ENCODE assay signal across 8 cellular contexts in the genomic region with DNA sequence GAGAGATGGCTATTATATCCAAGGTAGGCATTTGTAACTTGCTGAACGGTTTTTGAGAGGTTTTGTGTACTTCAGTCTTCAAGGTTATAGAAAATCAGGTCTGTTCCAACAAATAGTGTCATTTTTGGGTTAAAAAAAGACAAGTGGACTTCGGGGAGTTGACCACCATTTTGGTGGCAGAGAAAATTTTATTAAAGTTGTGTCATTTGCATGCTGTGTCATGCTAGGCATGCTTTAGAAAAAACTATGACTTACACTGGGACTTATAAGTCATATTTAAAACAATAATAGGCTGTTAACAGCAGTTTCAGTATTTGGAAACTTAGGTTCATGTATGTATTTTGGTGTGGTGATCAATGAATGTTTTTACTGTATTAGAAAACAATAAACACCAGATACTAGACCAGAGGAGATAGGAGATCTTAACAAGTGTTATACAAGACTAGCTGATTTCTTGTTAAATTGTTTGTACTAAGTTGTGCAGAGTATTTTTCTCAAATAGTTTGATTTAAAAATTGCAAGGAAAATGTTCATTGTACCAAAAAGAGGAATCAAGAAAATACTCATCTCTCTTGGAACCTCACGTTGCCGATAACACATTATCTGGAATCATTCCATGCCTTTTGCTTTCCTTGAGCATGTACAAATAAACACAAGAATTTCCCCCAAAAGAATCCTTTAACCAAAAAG. TPM values are rescaled to one million over a fixed set of nuclear protein-coding genes. Genes with fewer than 3 reads are reported as not detected.
A peak's percentile ranks its signal among the peaks of the same experiment; 100 is the strongest.
DNase-seq lines count a peak whose midpoint lies in the region; ATAC-seq and TF ChIP-seq lines count a peak whose summit lies in the region.

No MANE protein-coding gene starts in this region.

- peak overlapping the region; percentile 94 for H3K4me3 Mint-ChIP-seq in CD8-positive, alpha-beta T cell
- peak overlapping the region; percentile 97 for H3K4me3 Mint-ChIP-seq in endodermal cell

- H3K36me3 ChIP-seq in CD8-positive, alpha-beta T cell (ENCODE audit: insufficient read depth, low read length), result peaks cover 21% of the 10 kb centered on the region
- H3K36me3 ChIP-seq in NT2/D1 (ENCODE audit: insufficient read depth, insufficient read length, low read length), result peaks cover 51% of the 10 kb centered on the region
- H3K36me3 ChIP-seq in endodermal cell (ENCODE audit: control insufficient read depth, insufficient read depth, low read length), result peaks cover 53% of the 10 kb centered on the region
- peaks cover 29 to 56% of the 10 kb centered on the region in 2 donors for H3K36me3 ChIP-seq in neuronal stem cell (replicated peaks in 1 of 2; ENCODE audit: control insufficient read depth in 2 of 2, insufficient read depth in 2 of 2, low read length in 2 of 2)

- no peak for DNase-seq in CD8-positive, alpha-beta T cell
- DNase-seq in NT2/D1 (ENCODE audit: low read depth, low spot score) (no peak), endodermal cell (no peak), neuronal stem cell (ENCODE audit: low spot score) (no peak), SKM-1 treated with dmso at 0.1 percent for 144 hours (lab: John Stamatoyannopoulos, UW; ENCODE audit: unreplicated experiment) (no peak), kidney glomerular epithelial cell (lab: John Stamatoyannopoulos, UW) (no peak), NCI-H524 (lab: John Stamatoyannopoulos, UW) (no peak)
- DNase-seq in NK-92 treated with Interleukin-12 subunit alpha and Interleukin-12 subunit beta, amount 100 ng/mL, for 24 hours (lab: John Stamatoyannopoulos, UW), result no peak

- H2AFZ ChIP-seq in neuronal stem cell (ENCODE audit: low read length), result no peak overlapping the region

- peaks cover 41% of the 10 kb centered on the region for H3K4me1 ChIP-seq in CD8-positive, alpha-beta T cell (ENCODE audit: insufficient read depth, low read length)
- H3K4me1 ChIP-seq in NT2/D1 (ENCODE audit: insufficient read depth, insufficient read length), result no peaks in the 10 kb centered on the region
- H3K4me1 ChIP-seq in endodermal cell (ENCODE audit: control insufficient read depth, insufficient read depth, low read length), result peaks cover 3% of the 10 kb centered on the region
- peaks cover 3 to 14% of the 10 kb centered on the region in 2 donors for H3K4me1 ChIP-seq in neuronal stem cell (ENCODE audit: control insufficient read depth in 2 of 2, insufficient read depth in 1 of 2, low read depth in 1 of 2, low read length in 2 of 2)

- H4K91ac ChIP-seq in neuronal stem cell (ENCODE audit: low read depth, low read length, poor library complexity), result no peak overlapping the region

- 21 to 57% methylated on average over 2 to 4 of the region's 4 CpGs for WGBS in endodermal cell (ENCODE audit: insufficient coverage in 1 of 2, insufficient read length in 1 of 2), 2 experiments
- no CpG with 5 or more reads among the region's 4 CpGs for WGBS in neuronal stem cell (ENCODE audit: extremely low coverage in 2 of 2, insufficient read length in 2 of 2, insufficient replicate concordance in 1 of 2), 2 donors

- H2BK5ac ChIP-seq in neuronal stem cell (ENCODE audit: low read length), result no peak overlapping the region

- no peak overlapping the region for H2BK15ac ChIP-seq in neuronal stem cell (ENCODE audit: low read length)

- H3K27me3 Mint-ChIP-seq in CD8-positive, alpha-beta T cell (ENCODE audit: low read depth), result no peaks in the 10 kb centered on the region
- peaks cover 2% of the 10 kb centered on the region for H3K27me3 Mint-ChIP-seq in endodermal cell (ENCODE audit: insufficient read depth)

- POLR2A ChIA-PET in CD8-positive, alpha-beta T cell (lab: Charles Lee), result no interaction called here

- peaks cover 2% of the 10 kb centered on the region for H3K79me1 ChIP-seq in neuronal stem cell (ENCODE audit: low read depth, low read length)

- no peak overlapping the region for H3K23ac ChIP-seq in neuronal stem cell (ENCODE audit: low read depth, low read length, poor library complexity)

- intact Hi-C loops in CD8-positive, alpha-beta T cell (cut with DNase I, micrococcal nuclease), result loop anchor here in 1 of 2 experiments (2.0 to 5.0 kb wide), 2 partner anchors 838 to 1074 kb away; partner anchors contain the start of genes EP400 and SFSWAP

- ATAC-seq in CD8-positive, alpha-beta T cell, result no peak

- TF ChIP-seq CTCF in CD8-positive, alpha-beta T cell (IDR thresholded peaks at IDR 0.05), result no peak
- no peak for TF ChIP-seq CTCF in endodermal cell (conservative IDR thresholded peaks at IDR 0.05)

- H3K4me1 Mint-ChIP-seq in CD8-positive, alpha-beta T cell (ENCODE audit: low read depth), result peaks cover 59% of the 10 kb centered on the region
- H3K4me1 Mint-ChIP-seq in endodermal cell, result peaks cover 35% of the 10 kb centered on the region

- H2AK5ac ChIP-seq in neuronal stem cell (ENCODE audit: low read depth, low read length), result no peak overlapping the region

- no peaks in the 10 kb centered on the region for H3K9me3 Mint-ChIP-seq in CD8-positive, alpha-beta T cell
- H3K9me3 Mint-ChIP-seq in endodermal cell, result no peaks in the 10 kb centered on the region

- H3K4me2 ChIP-seq in neuronal stem cell (ENCODE audit: insufficient read depth, low read length, poor library complexity, severe bottlenecking), result peak overlapping the region; percentile 68

- H2BK120ac ChIP-seq in neuronal stem cell (ENCODE audit: low read depth, low read length), result no peak overlapping the region

- no peaks in the 10 kb centered on the region for H3K9me3 ChIP-seq in CD8-positive, alpha-beta T cell (ENCODE audit: low read length)
- H3K9me3 ChIP-seq in NT2/D1 (ENCODE audit: insufficient read depth, low read length), result no peaks in the 10 kb centered on the region
- no peaks in the 10 kb centered on the region for H3K9me3 ChIP-seq in endodermal cell (ENCODE audit: control insufficient read depth, low read length)
- no peaks in the 10 kb centered on the region for H3K9me3 ChIP-seq in neuronal stem cell (replicated peaks in 1 of 2; ENCODE audit: control insufficient read depth in 2 of 2, insufficient read depth in 1 of 2, low read depth in 1 of 2, low read length in 2 of 2)

- H3K27me3 ChIP-seq in CD8-positive, alpha-beta T cell (ENCODE audit: insufficient read depth, low read length), result no peaks in the 10 kb centered on the region
- H3K27me3 ChIP-seq in NT2/D1 (ENCODE audit: insufficient read depth, insufficient read length), result no peaks in the 10 kb centered on the region
- H3K27me3 ChIP-seq in endodermal cell (ENCODE audit: control insufficient read depth, insufficient read depth, low read length, poor library complexity, severe bottlenecking), result no peaks in the 10 kb centered on the region
- H3K27me3 ChIP-seq in neuronal stem cell (ENCODE audit: control insufficient read depth in 3 of 3, insufficient read depth in 3 of 3, low read depth in 1 of 3, low read length in 3 of 3), result no peaks in the 10 kb centered on the region

- H3K36me3 Mint-ChIP-seq in CD8-positive, alpha-beta T cell, result peaks cover 52% of the 10 kb centered on the region
- peaks cover 45% of the 10 kb centered on the region for H3K36me3 Mint-ChIP-seq in endodermal cell (ENCODE audit: low read depth)

- H3K9ac ChIP-seq in NT2/D1 (ENCODE audit: insufficient read length, low read depth), result peak overlapping the region; percentile 97
- peak overlapping the region; percentile 80 for H3K9ac ChIP-seq in endodermal cell (ENCODE audit: extremely low read depth, low read length, poor library complexity, severe bottlenecking)
- H3K9ac ChIP-seq in neuronal stem cell (ENCODE audit: low read depth, low read length, poor library complexity), result no peak overlapping the region

- H3K4ac ChIP-seq in neuronal stem cell (ENCODE audit: low read length), result no peak overlapping the region

- H2BK12ac ChIP-seq in neuronal stem cell (ENCODE audit: low read length), result no peak overlapping the region

- H3K4me3 ChIP-seq in CD8-positive, alpha-beta T cell (ENCODE audit: low read depth, low read length), result peak overlapping the region; percentile 45
- H3K4me3 ChIP-seq in NT2/D1 (ENCODE audit: insufficient read length, low read depth) (peak overlapping the region; percentile 92), endodermal cell (ENCODE audit: low read length) (peak overlapping the region; percentile 95), neuronal stem cell (ENCODE audit: low read length in 2 of 2) (peak overlapping the region; percentile 70 to 99)

- no peak overlapping the region for H4K8ac ChIP-seq in neuronal stem cell (ENCODE audit: low read depth, low read length)

- H3K27ac ChIP-seq in CD8-positive, alpha-beta T cell (ENCODE audit: low read depth, low read length), result peak overlapping the region; percentile 53
- H3K27ac ChIP-seq in endodermal cell (ENCODE audit: low read depth, low read length), result no peak overlapping the region
- no peak overlapping the region for H3K27ac ChIP-seq in neuronal stem cell (replicated peaks; ENCODE audit: low read length)

- peak overlapping the region; percentile 95 for H3K27ac Mint-ChIP-seq in CD8-positive, alpha-beta T cell
- peak overlapping the region; percentile 97 for H3K27ac Mint-ChIP-seq in endodermal cell

- no peak overlapping the region for H3K18ac ChIP-seq in neuronal stem cell (ENCODE audit: low read length)

- H3K14ac ChIP-seq in neuronal stem cell (ENCODE audit: low read length), result no peak overlapping the region

- CTCF ChIA-PET in CD8-positive, alpha-beta T cell (lab: Charles Lee), result interaction anchor here (1.4 kb wide), 1 partner anchor 47 kb away, joined by 5 read pairs; no protein-coding TSS in a partner anchor

RNA-seq across cellular contexts. Expression of gene RAN, which starts 1.4 kb away (rescaled TPM):
- total RNA-seq in CD8-positive, alpha-beta T cell, result 100 to 1,000 TPM; 342 to 352 TPM
- total RNA-seq in endodermal cell, result 1,000 to 10,000 TPM; 1,323 to 1,383 TPM
- polyA plus RNA-seq in endodermal cell (2013, experiment 1 of 2), result 1,001 TPM
- 946 TPM for polyA plus RNA-seq in endodermal cell (2013, experiment 2 of 2)
- 728 TPM for polyA plus RNA-seq in neuronal stem cell (2013, experiment 1 of 2)
- 721 TPM for polyA plus RNA-seq in neuronal stem cell (2013, experiment 2 of 2)

RNA-seq across cellular contexts. Expression of gene STX2, which starts 34.2 kb away (rescaled TPM):
- 10 to 100 TPM; 15.8 to 18.2 TPM for total RNA-seq in CD8-positive, alpha-beta T cell
- 10 to 100 TPM; 18.2 to 20.2 TPM for total RNA-seq in endodermal cell
- 32.8 TPM for polyA plus RNA-seq in endodermal cell (2013, experiment 1 of 2)
- polyA plus RNA-seq in endodermal cell (2013, experiment 2 of 2), result 31.3 TPM
- polyA plus RNA-seq in neuronal stem cell (2013, experiment 1 of 2), result 26.0 TPM
- 28.0 TPM for polyA plus RNA-seq in neuronal stem cell (2013, experiment 2 of 2)

Comparison
In these comparisons a context has a peak if more than half of its experiments do, and no peak if none do; other contexts are left out.
1. H3K4me3 ChIP-seq: peak in every context shown above with its lines; median percentile 95 in endodermal cell; 92 in NT2/D1; 84 in neuronal stem cell; 45 in CD8-positive, alpha-beta T cell.